19 cellular contexts compared by ENCODE assay signal in genomic region chr12:115762934-115763333, GRCh38.
DNase-seq lines count a peak whose midpoint lies in the region; ATAC-seq, FAIRE-seq and TF ChIP-seq lines count a peak whose summit lies in the region.
"Had no signal": no experiment of that assay in that cellular context is flagged by ENCODE, and none has a peak within 500 bp of the region (broad histone marks: within the 10 kb centered on the region; RNA-seq: fewer than 3 reads in every experiment).

No MANE protein-coding gene starts in this region.

- TF ChIP-seq POLR2A in A549 (IDR thresholded peaks at IDR 0.05; ENCODE audit: low read length) (no peak), stomach (IDR thresholded peaks at IDR 0.05) (no peak)

- no peaks in the 10 kb centered on the region for H3K36me3 ChIP-seq in PC-3 (ENCODE audit: low read depth, low read length)
- H3K36me3 ChIP-seq in stomach = no peaks in the 10 kb centered on the region

- H3K4me1 ChIP-seq in A549 = peaks cover 18% of the 10 kb centered on the region; the same call in 2 of the 3 replicates
- no peaks in the 10 kb centered on the region for H3K4me1 ChIP-seq in PC-3 (ENCODE audit: insufficient read depth, low read length)
- no peaks in the 10 kb centered on the region for H3K4me1 ChIP-seq in stomach

- H3K27ac Mint-ChIP-seq in stimulated activated naive CD8-positive, alpha-beta T cell treated with anti-CD3 and anti-CD28 coated beads, Interleukin-15, amount 100 ng/mL, for 72 hours = no peak overlapping the region
- H3K27ac Mint-ChIP-seq: CD14-positive monocyte had no signal

- peak overlapping the region in 1 of 2 experiments; percentile 37; a peak in 1 of 6 replicates for H3K27ac ChIP-seq in A549
- H3K27ac ChIP-seq in PC-3 (ENCODE audit: low read length) = no peak overlapping the region
- no peak overlapping the region for H3K27ac ChIP-seq in stomach
- H3K27ac ChIP-seq: KMS-11 had no signal

- ATAC-seq in A549 = no peak
- ATAC-seq in PC-3 = no peak
- no peak for ATAC-seq in stimulated activated naive CD8-positive, alpha-beta T cell treated with anti-CD3 and anti-CD28 coated beads, Interleukin-15, amount 100 ng/mL, for 72 hours
- ATAC-seq: HepG2 had no signal

- no peak for FAIRE-seq in A549 (lab: Jason Lieb, UNC)
- FAIRE-seq: A204.1, GM19239, HepG2, RCC 7860 had no signal

- H3K9me3 ChIP-seq in A549 (no peaks in the 10 kb centered on the region), PC-3 (ENCODE audit: low read length) (no peaks in the 10 kb centered on the region), stomach (no peaks in the 10 kb centered on the region)

- peaks cover 0 to 5% of the 10 kb centered on the region in 2 donors for H3K9me3 Mint-ChIP-seq in stimulated activated naive CD8-positive, alpha-beta T cell treated with anti-CD3 and anti-CD28 coated beads, Interleukin-15, amount 100 ng/mL, for 72 hours

- H3K4me3 ChIP-seq in A549 = no peak overlapping the region
- H3K4me3 ChIP-seq in HFF-Myc (replicated peaks; ENCODE audit: low read depth, low read length) = peak overlapping the region; percentile 67
- H3K4me3 ChIP-seq in PC-3 (ENCODE audit: low read length) = no peak overlapping the region
- H3K4me3 ChIP-seq in foreskin fibroblast (ENCODE audit: low read depth in 1 of 2, low read length in 2 of 2) = peak overlapping the region; percentile 38 to 48
- no peak overlapping the region for H3K4me3 ChIP-seq in stomach

- no peaks in the 10 kb centered on the region for H3K9me2 ChIP-seq in PC-3 (replicated peaks; ENCODE audit: low read length)

- no peaks in the 10 kb centered on the region for H4K20me1 ChIP-seq in PC-3 (ENCODE audit: low read length)

- WGBS in A549 (ENCODE audit: missing lambda C conversion rate) = 33% methylated on average over 3 of the region's 3 CpGs
- 66 to 80% (median 70%) methylated on average over 3 of the region's 3 CpGs for WGBS in stomach, 5 donors

- H2AFZ ChIP-seq in PC-3 (ENCODE audit: low read length) = no peak overlapping the region

- no peak for TF ChIP-seq RAD21 in A549 (conservative IDR thresholded peaks at IDR 0.05 in 1 of 2, IDR thresholded peaks at IDR 0.05 in 1 of 2)

- TF ChIP-seq CTCF in A549 (IDR thresholded peaks at IDR 0.05) = no peak
- TF ChIP-seq CTCF in HFF-Myc (IDR thresholded peaks at IDR 0.05; ENCODE audit: low read depth, low read length, missing control alignments) = no peak
- TF ChIP-seq CTCF in PC-3 (conservative IDR thresholded peaks at IDR 0.05; ENCODE audit: low read depth, low read length) = no peak
- no peak for TF ChIP-seq CTCF in foreskin fibroblast (IDR thresholded peaks at IDR 0.05; ENCODE audit: low read depth, low read length)
- no peak for TF ChIP-seq CTCF in stomach (IDR thresholded peaks at IDR 0.05)

- peaks cover 39% of the 10 kb centered on the region for H3K27me3 ChIP-seq in PC-3 (ENCODE audit: low read length)
- H3K27me3 ChIP-seq in stomach = peaks cover 0 to 27% (median 0%) of the 10 kb centered on the region in 3 donors

- H3F3A ChIP-seq in PC-3 (ENCODE audit: low read length, unreplicated experiment) = no peaks in the 10 kb centered on the region

- no peaks in the 10 kb centered on the region for H3K79me2 ChIP-seq in PC-3 (ENCODE audit: low read length)

- no TSS peak for BruUV-seq in PC-3 (replicated peaks; lab: Mats Ljungman, UMichigan)

- H3K4me2 ChIP-seq in A549 (peak overlapping the region; percentile 15; the same call in 1 of the 3 replicates), PC-3 (ENCODE audit: low read length) (no peak overlapping the region)
- H3K4me2 ChIP-seq: KMS-11 had no signal

- CTCF ChIA-PET in A549 (lab: Yijun Ruan, JAX) = interaction anchor here (0.5 to 3.4 kb wide), 2 partner anchors 10 to 237 kb away, joined by 4 to 16 read pairs; no protein-coding TSS in a partner anchor
- CTCF ChIA-PET in PC-3 (lab: Charles Lee) = no interaction called here

- POLR2A ChIA-PET in A549 (lab: Yijun Ruan, JAX) = interaction anchor here (0.7 kb wide), 1 partner anchor 1996 kb away, joined by 3 read pairs; no protein-coding TSS in a partner anchor
- POLR2A ChIA-PET in PC-3 (lab: Charles Lee; ENCODE audit: unreplicated experiment) = no interaction called here

- no peaks in the 10 kb centered on the region for H3K4me1 Mint-ChIP-seq in stimulated activated naive CD8-positive, alpha-beta T cell treated with anti-CD3 and anti-CD28 coated beads, Interleukin-15, amount 100 ng/mL, for 72 hours
- H3K4me1 Mint-ChIP-seq: CD14-positive monocyte had no signal

- TF ChIP-seq EP300 in A549 (IDR thresholded peaks at IDR 0.05) (no peak), stomach (IDR thresholded peaks at IDR 0.05) (no peak)

- no peak overlapping the region for H3K9ac ChIP-seq in PC-3 (ENCODE audit: low read length)
- H3K9ac ChIP-seq: KMS-11 had no signal

- intact Hi-C loops in PC-3 (cut with micrococcal nuclease) = no loop called here
- intact Hi-C loops in stomach (cut with DNase I; ENCODE audit: low total_unique reads) = no loop called here

- H3K27me3 Mint-ChIP-seq in stimulated activated naive CD8-positive, alpha-beta T cell treated with anti-CD3 and anti-CD28 coated beads, Interleukin-15, amount 100 ng/mL, for 72 hours = peaks cover 2% of the 10 kb centered on the region

- no peak for DNase-seq in A549 (ENCODE audit: low read depth in 1 of 2, low spot score in 1 of 2)
- DNase-seq in HFF-Myc (ENCODE audit: extremely low read depth, low read depth) = peak; percentile 77
- peak; percentile 30 for DNase-seq in PC-3
- peak in 1 of 2 donors; percentile 38 for DNase-seq in foreskin fibroblast
- DNase-seq in stimulated activated naive CD8-positive, alpha-beta T cell treated with anti-CD3 and anti-CD28 coated beads, Interleukin-15, amount 100 ng/mL, for 72 hours = no peak
- DNase-seq in stomach = no peak
- no peak for DNase-seq in stimulated activated CD4-positive, alpha-beta T cell treated with anti-CD3 and anti-CD28 coated beads, Interleukin-12 subunit alpha, Interleukin-12 subunit beta, amount 100 ng/mL, for 4 hours
- no peak for DNase-seq in SHP77 (lab: John Stamatoyannopoulos, UW)
- DNase-seq: DMS 273 treated with DMSO at 0.1 percent for 48 hours, NCI-H1092, NCI-H1694, NCI-H2171, SIG-M5 had no signal

- no peak overlapping the region for H3K4me3 Mint-ChIP-seq in stimulated activated naive CD8-positive, alpha-beta T cell treated with anti-CD3 and anti-CD28 coated beads, Interleukin-15, amount 100 ng/mL, for 72 hours
- H3K4me3 Mint-ChIP-seq: CD14-positive monocyte had no signal

TF ChIP-seq in A549, 52 proteins besides CTCF, POLR2A, EP300 and RAD21 (continues in another document):
- TF ChIP-seq PHF8 (IDR thresholded peaks at IDR 0.05; ENCODE audit: borderline replicate concordance, low read depth) (no peak), EHF (CRISPR knock-in tag; IDR thresholded peaks at IDR 0.05) (no peak), GATA3 (IDR thresholded peaks at IDR 0.05; ENCODE audit: borderline replicate concordance) (no peak), RFX5 (IDR thresholded peaks at IDR 0.05) (no peak), CEBPB (IDR thresholded peaks at IDR 0.05) (no peak), MAX (IDR thresholded peaks at IDR 0.05) (no peak), CBX8 (IDR thresholded peaks at IDR 0.05) (no peak), FOSL2 (IDR thresholded peaks at IDR 0.05) (no peak), FOSL2 (CRISPR knock-in tag; IDR thresholded peaks at IDR 0.05) (no peak), CHD4 (IDR thresholded peaks at IDR 0.05; ENCODE audit: borderline replicate concordance) (no peak), FOSB (CRISPR knock-in tag; IDR thresholded peaks at IDR 0.05) (no peak), JUN (IDR thresholded peaks at IDR 0.05) (no peak), ELK1 (IDR thresholded peaks at IDR 0.05; ENCODE audit: low read depth, low read length) (no peak), REST (IDR thresholded peaks at IDR 0.05) (no peak), ESRRA (IDR thresholded peaks at IDR 0.05; ENCODE audit: borderline replicate concordance, low read length) (no peak), EHMT2 (IDR thresholded peaks at IDR 0.05; ENCODE audit: low read depth) (no peak), ZSCAN20 (CRISPR knock-in tag; IDR thresholded peaks at IDR 0.05) (no peak)

Comparison
In these comparisons a context has a peak if more than half of its experiments do, and no peak if none do; other contexts are left out.
1. DNase-seq: peak in HFF-Myc (single experiment) and PC-3 (single experiment); none in A549 (0 of 2), stimulated activated naive CD8-positive, alpha-beta T cell treated with anti-CD3 and anti-CD28 coated beads, Interleukin-15, amount 100 ng/mL, for 72 hours (0 of 2), stomach (single experiment), stimulated activated CD4-positive, alpha-beta T cell treated with anti-CD3 and anti-CD28 coated beads, Interleukin-12 subunit alpha, Interleukin-12 subunit beta, amount 100 ng/mL, for 4 hours (single experiment) and SHP77 (0 of 2).
2. H3K4me3 ChIP-seq: peak in HFF-Myc (single experiment) and foreskin fibroblast (2 of 2); none in A549 (single experiment), PC-3 (single experiment) and stomach (0 of 4).